In genomic region chr10:98097175-98097574, GRCh38 we compare ENCODE assay signal across 27 cellular contexts.
"Had no signal": no experiment of that assay in that cellular context is flagged by ENCODE, and none has a peak within 500 bp of the region (broad histone marks: within the 10 kb centered on the region; RNA-seq: fewer than 3 reads in every experiment).

No MANE protein-coding gene starts in this region.

- H3K4me1 Mint-ChIP-seq: activated CD4-positive, alpha-beta T cell treated with anti-CD3 and anti-CD28 coated beads for 36 hours; activated CD4-positive, alpha-beta T cell treated with anti-CD3 and anti-CD28 coated beads, Interleukin-2, amount 10 ng/mL, durations not matched to agents 24 days and 14 days; activated naive CD4-positive, alpha-beta T cell treated with anti-CD3 and anti-CD28 coated beads, Interleukin-2, amount 50 U/mL, for 24 hours; activated naive CD8-positive, alpha-beta T cell treated with anti-CD3 and anti-CD28 coated beads for 36 hours; activated naive CD8-positive, alpha-beta T cell treated with anti-CD3 and anti-CD28 coated beads, Interleukin-2, amount 50 U/mL, for 24 hours had no signal

- H3K4me3 Mint-ChIP-seq: activated CD4-positive, alpha-beta memory T cell treated with anti-CD3 and anti-CD28 coated beads for 36 hours; activated CD4-positive, alpha-beta T cell treated with anti-CD3 and anti-CD28 coated beads for 36 hours; activated CD4-positive, alpha-beta T cell treated with anti-CD3 and anti-CD28 coated beads, Interleukin-2, amount 10 ng/mL, durations not matched to agents 24 days and 14 days; activated CD8-positive, alpha-beta T cell treated with anti-CD3 and anti-CD28 coated beads, Interleukin-2, amount 10 ng/mL, durations not matched to agents 7 days and 5 days; activated naive CD4-positive, alpha-beta T cell treated with anti-CD3 and anti-CD28 coated beads for 36 hours; activated naive CD4-positive, alpha-beta T cell treated with anti-CD3 and anti-CD28 coated beads, Interleukin-2, amount 50 U/mL, for 24 hours; activated naive CD8-positive, alpha-beta T cell treated with anti-CD3 and anti-CD28 coated beads for 36 hours; activated naive CD8-positive, alpha-beta T cell treated with anti-CD3 and anti-CD28 coated beads, Interleukin-2, amount 50 U/mL, for 24 hours; activated T-cell treated with anti-CD3 and anti-CD28 coated beads, Interleukin-2, amount 50 U/mL, for 4 hours; brain had no signal

- H3K9me3 Mint-ChIP-seq: activated CD4-positive, alpha-beta memory T cell treated with anti-CD3 and anti-CD28 coated beads for 36 hours; activated CD4-positive, alpha-beta T cell treated with anti-CD3 and anti-CD28 coated beads, Interleukin-2, amount 10 ng/mL, durations not matched to agents 24 days and 14 days; activated naive CD4-positive, alpha-beta T cell treated with anti-CD3 and anti-CD28 coated beads for 36 hours; activated naive CD4-positive, alpha-beta T cell treated with anti-CD3 and anti-CD28 coated beads, Interleukin-2, amount 50 U/mL, for 24 hours; activated naive CD8-positive, alpha-beta T cell treated with anti-CD3 and anti-CD28 coated beads for 36 hours; activated naive CD8-positive, alpha-beta T cell treated with anti-CD3 and anti-CD28 coated beads, Interleukin-2, amount 50 U/mL, for 24 hours; activated T-cell treated with anti-CD3 and anti-CD28 coated beads, Interleukin-2, amount 50 U/mL, for 4 hours; activated T-helper 2 cell treated with anti-CD3 and anti-CD28 coated beads, Interferon-gamma antibody, Interleukin-2, Interleukin-4, amounts not matched to agents 10 μg/mL and 5 μg/mL and 100 μg/mL, durations not matched to agents 14 hours and 24 hours and 36 hours; brain had no signal

- H3K36me3 ChIP-seq: adrenal gland, breast epithelium, cardiac muscle cell, colonic mucosa, heart left ventricle had no signal

- DNase-seq: activated CD4-positive, alpha-beta memory T cell treated with anti-CD3 and anti-CD28 coated beads for 36 hours; activated CD4-positive, alpha-beta T cell treated with anti-CD3 and anti-CD28 coated beads for 36 hours; activated CD4-positive, alpha-beta T cell treated with anti-CD3 and anti-CD28 coated beads, Interleukin-2, amount 10 ng/mL, durations not matched to agents 24 days and 14 days; activated CD4-positive, CD25-positive, alpha-beta regulatory T cell; activated CD4-positive, CD25-positive, alpha-beta regulatory T cell treated with anti-CD3 and anti-CD28 coated beads, Interleukin-2, amount 50 U/mL, for 72 hours; activated CD8-positive, alpha-beta T cell treated with anti-CD3 and anti-CD28 coated beads, Interleukin-2, amount 10 ng/mL, durations not matched to agents 7 days and 5 days; activated effector memory CD4-positive, alpha-beta T cell treated with anti-CD3 and anti-CD28 coated beads, Interleukin-2, amount 50 U/mL, for 16 hours; activated naive CD4-positive, alpha-beta T cell treated with anti-CD3 and anti-CD28 coated beads for 36 hours; activated naive CD8-positive, alpha-beta T cell treated with anti-CD3 and anti-CD28 coated beads for 36 hours; activated naive CD8-positive, alpha-beta T cell treated with anti-CD3 and anti-CD28 coated beads, Interleukin-2, amount 50 U/mL, for 24 hours; activated T-cell treated with anti-CD3 and anti-CD28 coated beads, Interleukin-2, amount 50 U/mL, for 4 hours; adrenal gland; amygdala; aorta; central memory CD4-positive, alpha-beta T cell; cerebellar nuclear complex; colonic mucosa; effector CD8-positive, alpha-beta T cell; foreskin fibroblast; heart left ventricle; T-helper 2 cell had no signal

- H3K9me3 ChIP-seq: adrenal gland, breast epithelium, colonic mucosa, heart left ventricle had no signal

- H3K27ac Mint-ChIP-seq: activated CD4-positive, alpha-beta memory T cell treated with anti-CD3 and anti-CD28 coated beads for 36 hours; activated CD4-positive, alpha-beta T cell treated with anti-CD3 and anti-CD28 coated beads for 36 hours; activated CD4-positive, alpha-beta T cell treated with anti-CD3 and anti-CD28 coated beads, Interleukin-2, amount 10 ng/mL, durations not matched to agents 24 days and 14 days; activated CD8-positive, alpha-beta T cell treated with anti-CD3 and anti-CD28 coated beads, Interleukin-2, amount 10 ng/mL, durations not matched to agents 7 days and 5 days; activated naive CD4-positive, alpha-beta T cell treated with anti-CD3 and anti-CD28 coated beads for 36 hours; activated naive CD4-positive, alpha-beta T cell treated with anti-CD3 and anti-CD28 coated beads, Interleukin-2, amount 50 U/mL, for 24 hours; activated naive CD8-positive, alpha-beta T cell treated with anti-CD3 and anti-CD28 coated beads for 36 hours; activated naive CD8-positive, alpha-beta T cell treated with anti-CD3 and anti-CD28 coated beads, Interleukin-2, amount 50 U/mL, for 24 hours; activated T-helper 2 cell treated with anti-CD3 and anti-CD28 coated beads, Interferon-gamma antibody, Interleukin-2, Interleukin-4, amounts not matched to agents 10 μg/mL and 5 μg/mL and 100 μg/mL, durations not matched to agents 14 hours and 24 hours and 36 hours had no signal

- H3K27me3 ChIP-seq: cardiac muscle cell, colonic mucosa had no signal

- H3K27ac ChIP-seq: adrenal gland, breast epithelium, cardiac muscle cell, colonic mucosa, epithelial cell of prostate, heart left ventricle had no signal

- H3K4me3 ChIP-seq: adrenal gland, breast epithelium, cardiac muscle cell, colonic mucosa, heart left ventricle had no signal

- H3K4me1 ChIP-seq: adrenal gland, breast epithelium, colonic mucosa, heart left ventricle had no signal

- ATAC-seq: activated CD4-positive, alpha-beta T cell treated with anti-CD3 and anti-CD28 coated beads for 36 hours; activated CD8-positive, alpha-beta T cell treated with anti-CD3 and anti-CD28 coated beads, Interleukin-2, amount 10 ng/mL, durations not matched to agents 7 days and 5 days; activated naive CD8-positive, alpha-beta T cell treated with anti-CD3 and anti-CD28 coated beads, Interleukin-2, amount 50 U/mL, for 24 hours; activated T-cell treated with anti-CD3 and anti-CD28 coated beads, Interleukin-2, amount 50 U/mL, for 4 hours; heart left ventricle had no signal
